ENCODE assay signal across 18 cellular contexts in the genomic region with DNA sequence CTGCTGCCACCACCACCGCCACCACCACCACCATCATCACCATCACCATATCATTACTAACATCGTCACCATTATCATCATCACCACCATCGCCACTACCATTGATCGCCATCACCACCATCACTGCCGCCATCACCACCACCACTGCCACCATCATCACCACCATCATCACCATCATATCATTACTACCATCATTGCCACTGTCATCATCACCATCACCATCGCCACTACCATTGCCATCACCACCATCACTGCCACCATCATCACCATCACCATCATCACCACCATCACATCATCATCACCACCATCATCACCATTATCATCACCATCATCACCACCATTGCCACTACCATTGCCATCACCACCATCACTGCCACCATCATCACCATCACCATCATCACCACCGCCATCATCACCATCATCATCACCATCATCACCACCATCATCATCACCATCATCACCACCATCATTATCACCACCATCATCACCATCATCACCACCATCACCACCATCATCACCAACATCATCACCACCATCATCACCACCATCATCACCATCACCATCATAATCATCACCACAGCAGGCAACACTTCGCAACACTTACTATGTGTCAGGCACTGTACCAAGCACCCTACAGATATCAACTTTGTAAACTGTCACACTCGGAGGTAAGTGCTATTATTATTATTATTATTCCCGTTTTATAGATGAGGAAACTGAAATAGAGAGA. TPM values are rescaled to one million over a fixed set of nuclear protein-coding genes. Genes with fewer than 3 reads are reported as not detected.
DNase-seq lines count a peak whose midpoint lies in the region; ATAC-seq, FAIRE-seq and TF ChIP-seq lines count a peak whose summit lies in the region.
"Had no signal": no experiment of that assay in that cellular context is flagged by ENCODE, and none has a peak within 500 bp of the region (broad histone marks: within the 10 kb centered on the region; RNA-seq: fewer than 3 reads in every experiment).

No MANE protein-coding gene starts in this region.

- H3K14ac ChIP-seq in neuronal stem cell (ENCODE audit: low read length): no peak overlapping the region

- CTCF ChIA-PET in A549 (lab: Yijun Ruan, JAX) (interaction anchor here (0.6 kb wide), 1 partner anchor 13 kb away, joined by 3 read pairs; no protein-coding TSS in a partner anchor), K562 (lab: Yijun Ruan, JAX; ENCODE audit: low intra/inter-chr PET ratio) (no interaction called here)

- POLR2A ChIA-PET in A549 (lab: Yijun Ruan, JAX): no interaction called here
- POLR2A ChIA-PET in K562 (lab: Yijun Ruan, JAX): no interaction called here

- TF ChIP-seq POLR2A in A549 (IDR thresholded peaks at IDR 0.05; ENCODE audit: low read length) (no peak), GM12891 (IDR thresholded peaks at IDR 0.05; ENCODE audit: low read depth, low read length) (no peak), K562 (conservative IDR thresholded peaks at IDR 0.05) (no peak)

- peak overlapping the region; percentile 32 for H4K8ac ChIP-seq in neuronal stem cell (ENCODE audit: low read depth, low read length)

- H2AK5ac ChIP-seq in neuronal stem cell (ENCODE audit: low read depth, low read length): no peak overlapping the region

- H3K27ac ChIP-seq in A549 (no peak overlapping the region), K562 (ENCODE audit: extremely low read depth, low read depth, low read length) (no peak overlapping the region), neuronal stem cell (replicated peaks; ENCODE audit: low read length) (no peak overlapping the region)
- H3K27ac ChIP-seq: BLaER1 had no signal

- no peak overlapping the region for H2BK12ac ChIP-seq in neuronal stem cell (ENCODE audit: low read length)

- H2BK120ac ChIP-seq in neuronal stem cell (ENCODE audit: low read depth, low read length): no peak overlapping the region

- in situ Hi-C loops in K562 (cut with MboI): no loop called here

- H3K4me3 ChIP-seq in A549: no peak overlapping the region
- H3K4me3 ChIP-seq in K562: no peak overlapping the region
- H3K4me3 ChIP-seq in neuronal stem cell (ENCODE audit: low read length in 2 of 2): peak overlapping the region in 1 of 2 donors; percentile 64
- H3K4me3 ChIP-seq: BLaER1, GM12878, HAP-1 had no signal

- TF ChIP-seq EP300 in A549 (IDR thresholded peaks at IDR 0.05) (no peak), K562 (IDR thresholded peaks at IDR 0.05; ENCODE audit: low read length) (no peak)

- H3K36me3 ChIP-seq in K562 (ENCODE audit: control insufficient read depth, insufficient read depth, low read length): no peaks in the 10 kb centered on the region
- H3K36me3 ChIP-seq in neuronal stem cell (replicated peaks in 1 of 2; ENCODE audit: control insufficient read depth in 2 of 2, insufficient read depth in 2 of 2, low read length in 2 of 2): no peaks in the 10 kb centered on the region
- H3K36me3 ChIP-seq: BLaER1, HAP-1 had no signal

- H3K18ac ChIP-seq in neuronal stem cell (ENCODE audit: low read length): no peak overlapping the region

- 82% methylated on average over 10 of the region's 10 CpGs for WGBS in A549 (ENCODE audit: missing lambda C conversion rate)
- 34% methylated on average over 9 of the region's 10 CpGs for WGBS in K562 (ENCODE audit: insufficient coverage, low coverage, missing lambda C conversion rate)
- WGBS in neuronal stem cell (ENCODE audit: extremely low coverage in 2 of 2, insufficient read length in 2 of 2, insufficient replicate concordance in 1 of 2), 2 donors: no CpG with 5 or more reads among the region's 10 CpGs

- H4K91ac ChIP-seq in neuronal stem cell (ENCODE audit: low read depth, low read length, poor library complexity): no peak overlapping the region

- peaks cover 8% of the 10 kb centered on the region for H3K79me1 ChIP-seq in neuronal stem cell (ENCODE audit: low read depth, low read length)

- H2AFZ ChIP-seq in K562 (ENCODE audit: low read depth, low read length) (no peak overlapping the region), neuronal stem cell (ENCODE audit: low read length) (no peak overlapping the region)

- H3K4ac ChIP-seq in neuronal stem cell (ENCODE audit: low read length): no peak overlapping the region

- DNase-seq in A549 (ENCODE audit: low read depth in 1 of 2, low spot score in 1 of 2) (no peak), GM12891 (ENCODE audit: insufficient read length, low spot score) (no peak), K562 (ENCODE audit: extremely low read depth in 1 of 4, low spot score in 3 of 4) (no peak), neuronal stem cell (ENCODE audit: low spot score) (no peak), OCI-M1 (lab: John Stamatoyannopoulos, UW) (no peak), cerebellar cortex (ENCODE audit: low spot score) (no peak), putamen (ENCODE audit: low spot score) (no peak)
- DNase-seq: Calu3; CD4-positive, alpha-beta memory T cell; DMS 273 treated with DMSO at 0.1 percent for 48 hours; DMS53; DND-41; EL had no signal

- H3K27me3 ChIP-seq in K562 (ENCODE audit: control insufficient read depth in 2 of 2, insufficient read depth in 2 of 2, low read length in 2 of 2): no peaks in the 10 kb centered on the region
- no peaks in the 10 kb centered on the region for H3K27me3 ChIP-seq in neuronal stem cell (ENCODE audit: control insufficient read depth in 3 of 3, insufficient read depth in 3 of 3, low read depth in 1 of 3, low read length in 3 of 3)
- H3K27me3 ChIP-seq: BLaER1 had no signal

- TF ChIP-seq CTCF in A549 (IDR thresholded peaks at IDR 0.05): no peak
- no peak for TF ChIP-seq CTCF in K562 (IDR thresholded peaks at IDR 0.05 in 2 of 3, conservative IDR thresholded peaks at IDR 0.05 in 1 of 3; ENCODE audit: insufficient read depth in 2 of 3, low read depth in 1 of 3, low read length in 3 of 3)

- peak; percentile 23 for FAIRE-seq in A549 (lab: Jason Lieb, UNC)
- FAIRE-seq in GM12891 (lab: Jason Lieb, UNC): peak; percentile 92
- peak; percentile 62 for FAIRE-seq in K562 (lab: Jason Lieb, UNC)
- FAIRE-seq: A204.1, GM12878, GM19239 had no signal

- no TSS peak for BruUV-seq in K562 (replicated peaks; lab: Mats Ljungman, UMichigan)

- H3K9me3 ChIP-seq in A549 (no peaks in the 10 kb centered on the region), K562 (replicated peaks; ENCODE audit: control insufficient read depth, insufficient read depth, low read depth, low read length) (no peaks in the 10 kb centered on the region; the same call in 1 of the 2 replicates), neuronal stem cell (replicated peaks in 1 of 2; ENCODE audit: control insufficient read depth in 2 of 2, insufficient read depth in 1 of 2, low read depth in 1 of 2, low read length in 2 of 2) (peaks cover 0 to 4% of the 10 kb centered on the region in 2 donors)
- H3K9me3 ChIP-seq: BLaER1, HAP-1 had no signal

- H3K79me2 ChIP-seq in K562 (ENCODE audit: control insufficient read depth, insufficient read depth, low read length): no peaks in the 10 kb centered on the region

- TF ChIP-seq RAD21 in A549 (conservative IDR thresholded peaks at IDR 0.05 in 1 of 2, IDR thresholded peaks at IDR 0.05 in 1 of 2): no peak
- no peak for TF ChIP-seq RAD21 in K562 (CRISPR knock-in tag; conservative IDR thresholded peaks at IDR 0.05 in 1 of 2, IDR thresholded peaks at IDR 0.05 in 1 of 2)

- H2BK5ac ChIP-seq in neuronal stem cell (ENCODE audit: low read length): no peak overlapping the region

- H3K4me1 ChIP-seq in A549: no peaks in the 10 kb centered on the region
- H3K4me1 ChIP-seq in K562 (replicated peaks in 1 of 2; ENCODE audit: control insufficient read depth in 2 of 2, insufficient read depth in 2 of 2, low read length in 2 of 2): no peaks in the 10 kb centered on the region
- H3K4me1 ChIP-seq in neuronal stem cell (ENCODE audit: control insufficient read depth in 2 of 2, insufficient read depth in 1 of 2, low read depth in 1 of 2, low read length in 2 of 2): peaks cover 2 to 6% of the 10 kb centered on the region in 2 donors
- H3K4me1 ChIP-seq: HAP-1 had no signal

- no peak overlapping the region for H2BK15ac ChIP-seq in neuronal stem cell (ENCODE audit: low read length)

- H4K20me1 ChIP-seq in K562 (replicated peaks; ENCODE audit: control insufficient read depth, insufficient read depth, low read length): no peaks in the 10 kb centered on the region; the same call in 1 of the 2 replicates
- H4K20me1 ChIP-seq: BLaER1 had no signal

- no peak overlapping the region for H3K4me2 ChIP-seq in A549
- H3K4me2 ChIP-seq in K562 (ENCODE audit: insufficient read depth, low read length): no peak overlapping the region
- no peak overlapping the region for H3K4me2 ChIP-seq in neuronal stem cell (ENCODE audit: insufficient read depth, low read length, poor library complexity, severe bottlenecking)
- H3K4me2 ChIP-seq: BLaER1 had no signal

- intact Hi-C loops in K562 (cut with micrococcal nuclease): no loop called here

- H3K9me1 ChIP-seq in K562 (ENCODE audit: control insufficient read depth, insufficient read depth, low read length): no peaks in the 10 kb centered on the region

- no peak for ATAC-seq in A549
- no peak for ATAC-seq in K562
- ATAC-seq: GM12878 had no signal

- H3K9ac ChIP-seq in K562 (ENCODE audit: insufficient read depth in 1 of 2, low read depth in 2 of 2, low read length in 2 of 2) (no peak overlapping the region), neuronal stem cell (ENCODE audit: low read depth, low read length, poor library complexity) (no peak overlapping the region)
- H3K9ac ChIP-seq: BLaER1 had no signal

- peak overlapping the region; percentile 16 for H3K23ac ChIP-seq in neuronal stem cell (ENCODE audit: low read depth, low read length, poor library complexity)

RNA-seq across cellular contexts. Expression of a gene that starts 19.3 kb away (rescaled TPM):
- 13.1 and 14.7 TPM in 2 replicates for polyA plus RNA-seq in A549 (2011; rRNA removed)
- polyA plus RNA-seq in A549 (2012; cell fraction: cytosol; rRNA removed): 9.0 and 9.3 TPM in 2 replicates
- 5.6 and 16.5 TPM in 2 replicates for polyA plus RNA-seq in A549 (2012; cell fraction: nucleus; rRNA removed)
- polyA plus RNA-seq in A549 (2017; fragmentation: RNase III; extraction: RNeasy Plus Mini Kit Qiagen cat#74134 plus additional on column Dnase treatment): 19.6 to 23.2 TPM (median 22.5 TPM) in 3 replicates
- polyA minus RNA-seq in A549 (2011; rRNA and poly(A)+ RNA removed): 5.5 and 7.5 TPM in 2 replicates
- polyA plus RNA-seq in GM12891 (2012; ENCODE audit: low read depth, missing spikeins): 8.7 TPM
- total RNA-seq in K562 (2011; cell fraction: chromatin; rRNA removed; ENCODE audit: low replicate concordance): 11.0 and 15.9 TPM in 2 replicates
- total RNA-seq in K562 (2011; cell fraction: nucleolus; rRNA removed): 4.2 and 5.0 TPM in 2 replicates
- 7.9 and 12.4 TPM in 2 replicates for total RNA-seq in K562 (2011; cell fraction: nucleoplasm; rRNA removed)
- 10.9 and 12.7 TPM in 2 replicates for total RNA-seq in K562 (2014; rRNA removed)
- total RNA-seq in K562 (2014; rRNA removed; fragmentation: Illumina TruSeq; extraction: Trizol): 15.0 and 15.3 TPM in 2 replicates
- 15.3 and 15.9 TPM in 2 replicates for total RNA-seq in K562 (2015; rRNA removed; fragmentation: Illumina TruSeq; extraction: Trizol)
- total RNA-seq in K562 (2021): 10.8 and 12.3 TPM in 2 replicates
- 5.2 and 6.4 TPM in 2 replicates for polyA plus RNA-seq in K562 (2011; rRNA removed)
- polyA plus RNA-seq in K562 (2011; cell fraction: cytosol; rRNA removed): 1.9 and 5.3 TPM in 2 replicates
- polyA plus RNA-seq in K562 (2011; cell fraction: nucleus; rRNA removed): 5.3 and 8.9 TPM in 2 replicates
- 13.2 and 19.1 TPM in 2 replicates for polyA plus RNA-seq in K562 (2012)
- 12.8 and 14.7 TPM in 2 replicates for polyA plus RNA-seq in K562 (2014; fragmentation: Illumina TruSeq; extraction: Trizol)
- 1 to 10 TPM; 6.9 to 8.4 TPM for polyA plus RNA-seq in K562 (2014; fragmentation: Nextera tagmentation; extraction: Ambion mirVana)
- polyA plus RNA-seq in K562 (2014; rRNA removed): 8.5 and 9.1 TPM in 2 replicates
- polyA minus RNA-seq in K562 (2011; rRNA and poly(A)+ RNA removed): 4.6 and 9.1 TPM in 2 replicates
- 2.8 and 5.1 TPM in 2 replicates for polyA minus RNA-seq in K562 (2011; cell fraction: cytosol; rRNA and poly(A)+ RNA removed)
- 2.2 and 5.2 TPM in 2 replicates for polyA minus RNA-seq in K562 (2011; cell fraction: nucleus; rRNA and poly(A)+ RNA removed)
- 21.4 TPM for polyA plus RNA-seq in neuronal stem cell (2013, experiment 1 of 2)
- polyA plus RNA-seq in neuronal stem cell (2013, experiment 2 of 2): 22.7 TPM

RNA-seq across cellular contexts. Expression of a gene that starts 52.1 kb away (rescaled TPM):
- polyA plus RNA-seq in A549 (2011; rRNA removed) (43.4 and 47.5 TPM in 2 replicates), A549 (2017; fragmentation: RNase III; extraction: RNeasy Plus Mini Kit Qiagen cat#74134 plus additional on column Dnase treatment) (23.9 to 26.9 TPM (median 25.5 TPM) in 3 replicates), K562 (2011; rRNA removed) (30.3 and 39.4 TPM in 2 replicates), K562 (2014; fragmentation: Illumina TruSeq; extraction: Trizol) (48.6 and 58.6 TPM in 2 replicates), K562 (2014; fragmentation: Nextera tagmentation; extraction: Ambion mirVana) (10 to 100 TPM; 33.5 to 38.6 TPM), K562 (2014; rRNA removed) (35.5 and 36.3 TPM in 2 replicates)
- 29.8 and 30.6 TPM in 2 replicates for polyA plus RNA-seq in A549 (2012; cell fraction: cytosol; rRNA removed)
- polyA plus RNA-seq in A549 (2012; cell fraction: nucleus; rRNA removed): 14.0 and 14.1 TPM in 2 replicates
- polyA minus RNA-seq in A549 (2011; rRNA and poly(A)+ RNA removed): 25.6 and 27.2 TPM in 2 replicates
- polyA plus RNA-seq in GM12891 (2012; ENCODE audit: low read depth, missing spikeins): 18.8 TPM
- 24.7 and 30.0 TPM in 2 replicates for total RNA-seq in K562 (2011; cell fraction: chromatin; rRNA removed; ENCODE audit: low replicate concordance)
- total RNA-seq in K562 (2011; cell fraction: nucleolus; rRNA removed): 21.5 and 24.6 TPM in 2 replicates
- 18.0 and 21.1 TPM in 2 replicates for total RNA-seq in K562 (2011; cell fraction: nucleoplasm; rRNA removed)
- total RNA-seq in K562 (2014; rRNA removed) (27.8 and 30.9 TPM in 2 replicates), K562 (2014; rRNA removed; fragmentation: Illumina TruSeq; extraction: Trizol) (31.7 and 34.5 TPM in 2 replicates), K562 (2015; rRNA removed; fragmentation: Illumina TruSeq; extraction: Trizol) (32.6 and 33.8 TPM in 2 replicates), K562 (2021) (26.3 and 26.9 TPM in 2 replicates)
- polyA plus RNA-seq in K562 (2011; cell fraction: cytosol; rRNA removed): 23.7 and 30.8 TPM in 2 replicates
- 17.3 and 18.1 TPM in 2 replicates for polyA plus RNA-seq in K562 (2011; cell fraction: nucleus; rRNA removed)
- 25.0 and 27.7 TPM in 2 replicates for polyA plus RNA-seq in K562 (2012)
- 28.2 and 32.6 TPM in 2 replicates for polyA minus RNA-seq in K562 (2011; rRNA and poly(A)+ RNA removed)
- 9.7 and 14.4 TPM in 2 replicates for polyA minus RNA-seq in K562 (2011; cell fraction: cytosol; rRNA and poly(A)+ RNA removed)
- 10.1 and 11.6 TPM in 2 replicates for polyA minus RNA-seq in K562 (2011; cell fraction: nucleus; rRNA and poly(A)+ RNA removed)
- 20.9 TPM for polyA plus RNA-seq in neuronal stem cell (2013, experiment 1 of 2)
- polyA plus RNA-seq in neuronal stem cell (2013, experiment 2 of 2): 19.5 TPM
